Comparison of ENCODE assay signal across 5 cellular contexts in the genomic region with DNA sequence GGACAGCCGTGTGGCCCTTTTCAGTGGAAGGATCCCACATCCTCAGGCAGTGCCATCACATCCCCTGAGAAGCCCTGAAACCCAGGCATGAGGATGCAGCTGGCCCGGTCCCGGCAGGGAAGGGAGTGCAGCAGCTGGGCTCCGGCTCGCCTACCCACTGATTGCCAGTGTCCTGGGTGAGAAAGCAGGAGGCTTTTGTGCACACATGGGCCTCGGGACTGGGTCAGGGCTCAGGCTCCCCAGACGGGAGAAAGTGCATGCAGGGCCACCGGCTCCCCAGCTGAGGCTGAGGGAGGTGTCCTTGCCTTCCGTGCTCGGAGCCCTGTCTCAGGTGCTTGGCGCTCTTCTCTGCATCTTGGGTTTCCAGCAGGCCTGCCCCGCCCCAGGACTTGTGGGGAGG. TPM values are rescaled to one million over a fixed set of nuclear protein-coding genes. Genes with fewer than 3 reads are reported as not detected.
"Had no signal": no experiment of that assay in that cellular context is flagged by ENCODE, and none has a peak within 500 bp of the region (broad histone marks: within the 10 kb centered on the region; RNA-seq: fewer than 3 reads in every experiment).

No MANE protein-coding gene starts in this region.

RNA-seq across cellular contexts. Expression of gene PRODH, which starts 23.6 kb away (rescaled TPM):
- total RNA-seq: activated naive CD8-positive, alpha-beta T cell treated with anti-CD3 and anti-CD28 coated beads for 36 hours; IMR-90; OCI-LY7; T-helper 17 cell had no signal

RNA-seq across cellular contexts. Expression of gene DGCR6, which starts 53.6 kb away (rescaled TPM):
- total RNA-seq: ascending aorta had no signal
